Comparison of ENCODE assay signal across 12 cellular contexts in the genomic region with DNA sequence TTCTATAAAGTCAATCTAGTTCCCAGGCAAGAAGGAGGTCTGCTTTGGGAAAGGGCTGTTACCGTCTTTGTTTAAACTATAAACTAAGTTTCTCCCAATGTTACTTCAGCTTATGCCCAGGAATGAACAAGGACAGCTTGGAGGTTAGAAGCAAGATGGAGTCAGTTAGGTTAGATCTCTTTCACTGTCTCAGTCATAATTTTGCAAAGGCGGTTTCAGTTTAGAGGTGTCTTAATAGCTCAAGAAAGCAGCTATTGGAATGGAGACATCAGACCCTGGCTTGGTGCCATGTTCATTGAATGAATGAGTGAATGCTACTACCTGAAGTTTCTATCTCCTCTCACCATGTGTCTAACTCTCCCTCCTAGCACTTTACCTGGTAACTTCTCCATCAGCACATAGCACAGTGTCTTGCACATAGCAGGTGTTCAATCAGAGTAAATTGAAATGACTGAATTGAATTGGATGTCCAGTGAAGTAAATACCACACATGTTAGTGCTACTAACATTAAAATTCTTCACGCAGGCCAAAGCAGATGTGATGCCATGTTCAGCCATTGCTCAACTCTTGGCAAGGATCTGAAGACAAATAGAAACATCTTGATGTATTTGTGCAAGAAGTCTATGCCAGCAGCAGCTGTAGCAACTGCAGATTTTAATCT. TPM values are rescaled to one million over a fixed set of nuclear protein-coding genes. Genes with fewer than 3 reads are reported as not detected.
A peak's percentile ranks its signal among the peaks of the same experiment; 100 is the strongest.
DNase-seq lines count a peak whose midpoint lies in the region; ATAC-seq, FAIRE-seq and TF ChIP-seq lines count a peak whose summit lies in the region.
"Had no signal": no experiment of that assay in that cellular context is flagged by ENCODE, and none has a peak within 500 bp of the region (broad histone marks: within the 10 kb centered on the region; RNA-seq: fewer than 3 reads in every experiment).

No MANE protein-coding gene starts in this region.

- H3K79me2 ChIP-seq in HepG2 (ENCODE audit: insufficient read depth, low read length), result no peaks in the 10 kb centered on the region

- no peak for TF ChIP-seq RAD21 in IMR-90 (IDR thresholded peaks at IDR 0.05; ENCODE audit: low read length)
- no peak for TF ChIP-seq RAD21 in HepG2 (CRISPR knock-in tag; IDR thresholded peaks at IDR 0.05)

- H3K18ac ChIP-seq in IMR-90 (ENCODE audit: low read depth, low read length), result peak overlapping the region; percentile 96

- DNase-seq in AML-193 (lab: John Stamatoyannopoulos, UW) (peak; percentile 72 to 73), IMR-90 (peak; percentile 85), choroid plexus epithelial cell (ENCODE audit: low read depth) (peak; percentile 74), prostate gland (ENCODE audit: low spot score) (peak; percentile 51), NCI-H446 treated with DMSO at 0.1 percent for 48 hours (lab: John Stamatoyannopoulos, UW) (no peak), NCI-H187 (lab: John Stamatoyannopoulos, UW) (no peak), HepG2 (ENCODE audit: low spot score) (no peak), Peyer's patch (no peak)
- DNase-seq: activated CD4-positive, alpha-beta T cell treated with anti-CD3 and anti-CD28 coated beads for 48 hours; stimulated activated naive CD4-positive, alpha-beta T cell treated with Interleukin-2 at 50 U/mL for 16 hours had no signal

- H3K27ac ChIP-seq in IMR-90 (ENCODE audit: insufficient read depth, low read length), result peak overlapping the region; percentile 84
- no peak overlapping the region for H3K27ac ChIP-seq in prostate gland
- H3K27ac ChIP-seq in HepG2 (ENCODE audit: extremely low read length, insufficient read depth, low read length), result no peak overlapping the region
- H3K27ac ChIP-seq in Peyer's patch, result no peak overlapping the region

- no peak for TF ChIP-seq EP300 in HepG2 (IDR thresholded peaks at IDR 0.05; ENCODE audit: low read depth in 2 of 2, low read length in 2 of 2)
- TF ChIP-seq EP300 in HepG2 (CRISPR knock-in tag; IDR thresholded peaks at IDR 0.05; ENCODE audit: borderline replicate concordance), result no peak

- no peak overlapping the region for H2AK9ac ChIP-seq in IMR-90 (replicated peaks; ENCODE audit: low read depth, low read length, poor library complexity)

- H3K23ac ChIP-seq in IMR-90 (ENCODE audit: low read depth, low read length), result peak overlapping the region; percentile 25; the same call in 1 of the 2 replicates

- peak overlapping the region; percentile 91 for H4K5ac ChIP-seq in IMR-90 (ENCODE audit: low read depth, low read length)

- CTCF ChIA-PET in IMR-90 (lab: Yijun Ruan, JAX) (interaction anchor here (2.5 kb wide), 1 partner anchor 13 kb away, joined by 6 read pairs; no protein-coding TSS in a partner anchor), HepG2 (lab: Yijun Ruan, JAX; ENCODE audit: low intra/inter-chr PET ratio, low total read pairs) (no interaction called here)

- TF ChIP-seq CTCF in IMR-90 (conservative IDR thresholded peaks at IDR 0.05; ENCODE audit: low read depth, low read length) (no peak), choroid plexus epithelial cell (conservative IDR thresholded peaks at IDR 0.05; ENCODE audit: low read depth, low read length) (no peak), prostate gland (IDR thresholded peaks at IDR 0.05) (no peak), HepG2 (CRISPR knock-in tag; IDR thresholded peaks at IDR 0.05) (no peak), Peyer's patch (IDR thresholded peaks at IDR 0.05) (no peak)

- intact Hi-C loops in IMR-90 (cut with micrococcal nuclease), result loop anchor here (2.0 kb wide), 1 partner anchor 170 kb away; no protein-coding TSS in a partner anchor
- intact Hi-C loops in prostate gland (cut with DNase I), result no loop called here
- intact Hi-C loops in HepG2 (cut with micrococcal nuclease; ENCODE audit: unreplicated experiment), result loop anchor here (2.0 kb wide), 1 partner anchor 14 kb away; no protein-coding TSS in a partner anchor

- H3K79me1 ChIP-seq in IMR-90 (ENCODE audit: low read depth in 1 of 2, low read length in 2 of 2), result peaks cover 4 to 22% of the 10 kb centered on the region in 2 experiments

- peak overlapping the region; percentile 94 for H2AK5ac ChIP-seq in IMR-90 (ENCODE audit: low read depth, low read length)

- peak overlapping the region; percentile 99 for H2BK120ac ChIP-seq in IMR-90 (ENCODE audit: low read depth, low read length)

- no peaks in the 10 kb centered on the region for H4K20me1 ChIP-seq in IMR-90 (ENCODE audit: insufficient read depth, low read length)
- no peaks in the 10 kb centered on the region for H4K20me1 ChIP-seq in HepG2 (ENCODE audit: insufficient read depth, low read length)

- peak; percentile 3; the same call in 1 of the 2 replicates for ATAC-seq in IMR-90 (ENCODE audit: low read depth)
- no peak for ATAC-seq in HepG2

- H4K8ac ChIP-seq in IMR-90 (ENCODE audit: low read depth in 2 of 2, low read length in 2 of 2), result peak overlapping the region; percentile 51 to 78

- peak overlapping the region; percentile 71 for H3K56ac ChIP-seq in IMR-90 (ENCODE audit: extremely low read depth, insufficient read depth, low read length)

- in situ Hi-C loops in IMR-90 (cut with MboI; ENCODE audit: low sequenced_read_pairs), result no loop called here
- in situ Hi-C loops in HepG2 (cut with HindIII; ENCODE audit: extremely low pct_ligation_motif_present, low pct_unique_long_range_greater_than_20kb), result no loop called here

- no peak for FAIRE-seq in HepG2 (lab: Jason Lieb, UNC)
- FAIRE-seq: GM18507 had no signal

- no peaks in the 10 kb centered on the region for H3K36me3 ChIP-seq in IMR-90 (ENCODE audit: control insufficient read depth, insufficient read depth, low read length)
- H3K36me3 ChIP-seq in prostate gland, result no peaks in the 10 kb centered on the region
- no peaks in the 10 kb centered on the region for H3K36me3 ChIP-seq in HepG2 (replicated peaks in 1 of 2; ENCODE audit: control insufficient read depth in 1 of 2, insufficient read depth in 2 of 2, low read length in 2 of 2)
- H3K36me3 ChIP-seq in Peyer's patch, result no peaks in the 10 kb centered on the region

- dilution Hi-C loops in IMR-90 (cut with HindIII; ENCODE audit: low sequenced_read_pairs, unreplicated experiment), result no loop called here

- POLR2A ChIA-PET in IMR-90 (lab: Charles Lee; ENCODE audit: unreplicated experiment), result no interaction called here
- POLR2A ChIA-PET in HepG2 (lab: Yijun Ruan, JAX), result no interaction called here

- H3K4me1 ChIP-seq in IMR-90 (ENCODE audit: control insufficient read depth, insufficient read depth, low read length), result peaks cover 19% of the 10 kb centered on the region
- H3K4me1 ChIP-seq in prostate gland (replicated peaks), result peaks cover 8% of the 10 kb centered on the region
- peaks cover 9% of the 10 kb centered on the region; the same call in 1 of the 2 replicates for H3K4me1 ChIP-seq in HepG2 (ENCODE audit: insufficient read depth, low read length)
- H3K4me1 ChIP-seq in Peyer's patch, result no peaks in the 10 kb centered on the region

- H4K91ac ChIP-seq in IMR-90 (ENCODE audit: insufficient read depth, low read depth, low read length), result peak overlapping the region; percentile 85

- H2AFZ ChIP-seq in IMR-90 (replicated peaks; ENCODE audit: low read length, poor library complexity), result no peak overlapping the region
- H2AFZ ChIP-seq in HepG2 (ENCODE audit: low read length), result no peak overlapping the region

- peak overlapping the region; percentile 81 for H3K4ac ChIP-seq in IMR-90 (ENCODE audit: low read depth, low read length)

- peak overlapping the region; percentile 57 for H3K14ac ChIP-seq in IMR-90 (replicated peaks; ENCODE audit: low read depth, low read length)

- H3K9me3 ChIP-seq in IMR-90 (ENCODE audit: control insufficient read depth, insufficient read depth, low read length) (no peaks in the 10 kb centered on the region), prostate gland (no peaks in the 10 kb centered on the region), HepG2 (ENCODE audit: low read length) (no peaks in the 10 kb centered on the region), Peyer's patch (no peaks in the 10 kb centered on the region)

- H3K9ac ChIP-seq in IMR-90 (ENCODE audit: low read depth, low read length) (no peak overlapping the region), HepG2 (ENCODE audit: insufficient read depth, low read depth, low read length) (no peak overlapping the region)

- peak overlapping the region; percentile 99 for H2BK5ac ChIP-seq in IMR-90 (ENCODE audit: low read depth, low read length, poor library complexity, severe bottlenecking)

- H3K27me3 ChIP-seq in IMR-90 (ENCODE audit: control insufficient read depth, insufficient read depth, low read length) (no peaks in the 10 kb centered on the region), prostate gland (replicated peaks; ENCODE audit: insufficient read depth) (no peaks in the 10 kb centered on the region), HepG2 (ENCODE audit: control insufficient read depth in 1 of 2, insufficient read depth in 2 of 2, low read length in 2 of 2) (peaks cover 1 to 16% of the 10 kb centered on the region in 2 experiments; a peak in 2 of 5 replicates), Peyer's patch (no peaks in the 10 kb centered on the region)

- peak overlapping the region; percentile 65; the same call in 1 of the 2 replicates for H3K4me2 ChIP-seq in IMR-90 (ENCODE audit: low read depth, low read length)
- no peak overlapping the region for H3K4me2 ChIP-seq in HepG2 (ENCODE audit: low read depth, low read length)

- peak overlapping the region; percentile 92 for H2BK15ac ChIP-seq in IMR-90 (ENCODE audit: low read depth, low read length)

- no peak for TF ChIP-seq POLR2A in IMR-90 (IDR thresholded peaks at IDR 0.05; ENCODE audit: low read depth, low read length)
- no peak for TF ChIP-seq POLR2A in prostate gland (IDR thresholded peaks at IDR 0.05)
- no peak for TF ChIP-seq POLR2A in HepG2 (IDR thresholded peaks at IDR 0.05; ENCODE audit: insufficient read depth in 1 of 2, low read depth in 2 of 2, low read length in 2 of 2)
- no peak for TF ChIP-seq POLR2A in Peyer's patch (IDR thresholded peaks at IDR 0.05)

- peaks cover 19% of the 10 kb centered on the region for H3K9me1 ChIP-seq in IMR-90 (ENCODE audit: insufficient read depth, low read length)

- no peak overlapping the region for H3K4me3 ChIP-seq in IMR-90 (ENCODE audit: insufficient read depth, low read depth, low read length)
- H3K4me3 ChIP-seq in choroid plexus epithelial cell (ENCODE audit: low read depth, low read length), result no peak overlapping the region
- no peak overlapping the region for H3K4me3 ChIP-seq in prostate gland
- H3K4me3 ChIP-seq in HepG2 (replicated peaks in 1 of 3; ENCODE audit: insufficient read depth in 1 of 3, low read depth in 2 of 3, low read length in 3 of 3), result no peak overlapping the region
- H3K4me3 ChIP-seq in Peyer's patch, result no peak overlapping the region

- BruUV-seq in IMR-90 (replicated peaks; lab: Mats Ljungman, UMichigan) (no TSS peak), HepG2 (replicated peaks; lab: Mats Ljungman, UMichigan) (no TSS peak)

- no CpG with 5 or more reads among the region's 3 CpGs for WGBS in IMR-90 (ENCODE audit: extremely low coverage in 2 of 2, insufficient read length in 1 of 2), 2 experiments
- 54% methylated on average over 3 of the region's 3 CpGs for WGBS in prostate gland
- WGBS in HepG2 (ENCODE audit: low lambda C conversion rate), result 61% methylated on average over 3 of the region's 3 CpGs

- H2BK20ac ChIP-seq in IMR-90 (ENCODE audit: low read depth, low read length), result peak overlapping the region; percentile 89

RNA-seq across cellular contexts. Expression of gene CLEC3B, which starts 28.2 kb away (rescaled TPM):
- total RNA-seq in IMR-90 (2012; rRNA removed), result 1.9 and 3.6 TPM in 2 replicates
- 13.2 and 13.8 TPM in 2 replicates for polyA plus RNA-seq in IMR-90 (2012; rRNA removed)
- 20.2 and 52.4 TPM in 2 replicates for polyA plus RNA-seq in IMR-90 (2012; cell fraction: cytosol; rRNA removed)
- 7.8 and 10.6 TPM in 2 replicates for polyA plus RNA-seq in IMR-90 (2012; cell fraction: nucleus; rRNA removed; ENCODE audit: low replicate concordance)
- total RNA-seq in prostate gland, result 10 to 100 TPM; 16.0 to 61.1 TPM
- total RNA-seq in HepG2 (2016; rRNA removed; fragmentation: Illumina TruSeq; extraction: Trizol), result not detected in 2 replicates
- not detected in 2 replicates for total RNA-seq in HepG2 (2016; cell fraction: cytosol; rRNA removed; fragmentation: Illumina TruSeq; extraction: Trizol; ENCODE audit: low read depth)
- total RNA-seq in HepG2 (2016; cell fraction: insoluble cytoplasmic fraction; rRNA removed; fragmentation: Illumina TruSeq; extraction: Trizol), result not detected in 2 replicates
- total RNA-seq in HepG2 (2016; cell fraction: membrane; rRNA removed; fragmentation: Illumina TruSeq; extraction: Trizol), result not detected in 2 replicates
- total RNA-seq in HepG2 (2016; cell fraction: nucleus; rRNA removed; fragmentation: Illumina TruSeq; extraction: Trizol), result not detected in 2 replicates
- 0.07 and 0.10 TPM in 2 replicates for polyA plus RNA-seq in HepG2 (2011; rRNA removed)
- not detected in 2 replicates for polyA plus RNA-seq in HepG2 (2011; cell fraction: cytosol; rRNA removed)
- 0.39 and 0.47 TPM in 2 replicates for polyA plus RNA-seq in HepG2 (2011; cell fraction: nucleus; rRNA removed)
- 0.24 TPM in 1 of 2 replicates, not detected in the other for polyA plus RNA-seq in HepG2 (2012)
- not detected in 2 replicates for polyA plus RNA-seq in HepG2 (2016; cell fraction: cytosol; fragmentation: Illumina TruSeq; extraction: Trizol; ENCODE audit: low read depth)
- not detected in 2 replicates for polyA plus RNA-seq in HepG2 (2016; cell fraction: insoluble cytoplasmic fraction; fragmentation: Illumina TruSeq; extraction: Trizol; ENCODE audit: low read depth)
- not detected in 2 replicates for polyA plus RNA-seq in HepG2 (2016; cell fraction: membrane; fragmentation: Illumina TruSeq; extraction: Trizol; ENCODE audit: low read depth)
- 0.77 TPM in 1 of 2 replicates, not detected in the other for polyA plus RNA-seq in HepG2 (2016; cell fraction: nucleus; fragmentation: Illumina TruSeq; extraction: Trizol; ENCODE audit: insufficient read depth, low read depth)
- polyA minus RNA-seq in HepG2 (2011; rRNA and poly(A)+ RNA removed; ENCODE audit: low replicate concordance), result 0.37 TPM in 1 of 2 replicates, not detected in the other
- not detected in 2 replicates for polyA minus RNA-seq in HepG2 (2011; cell fraction: cytosol; rRNA and poly(A)+ RNA removed)
- polyA minus RNA-seq in HepG2 (2011; cell fraction: nucleus; rRNA and poly(A)+ RNA removed), result 0.77 TPM in 1 of 2 replicates, not detected in the other
- 10 to 100 TPM; 11.6 to 47.9 (median 32.7) TPM for total RNA-seq in Peyer's patch
- total RNA-seq: SK-MEL-5 had no signal

Comparison
In these comparisons a context has a peak if more than half of its experiments do, and no peak if none do; other contexts are left out.
1. DNase-seq: peak in AML-193 (2 of 2), IMR-90 (single experiment), choroid plexus epithelial cell (single experiment) and prostate gland (single experiment); none in NCI-H446 treated with DMSO at 0.1 percent for 48 hours (single experiment), NCI-H187 (0 of 2), HepG2 (single experiment) and Peyer's patch (0 of 3).